ENCODE assay signal across 8 cellular contexts in the genomic region with DNA sequence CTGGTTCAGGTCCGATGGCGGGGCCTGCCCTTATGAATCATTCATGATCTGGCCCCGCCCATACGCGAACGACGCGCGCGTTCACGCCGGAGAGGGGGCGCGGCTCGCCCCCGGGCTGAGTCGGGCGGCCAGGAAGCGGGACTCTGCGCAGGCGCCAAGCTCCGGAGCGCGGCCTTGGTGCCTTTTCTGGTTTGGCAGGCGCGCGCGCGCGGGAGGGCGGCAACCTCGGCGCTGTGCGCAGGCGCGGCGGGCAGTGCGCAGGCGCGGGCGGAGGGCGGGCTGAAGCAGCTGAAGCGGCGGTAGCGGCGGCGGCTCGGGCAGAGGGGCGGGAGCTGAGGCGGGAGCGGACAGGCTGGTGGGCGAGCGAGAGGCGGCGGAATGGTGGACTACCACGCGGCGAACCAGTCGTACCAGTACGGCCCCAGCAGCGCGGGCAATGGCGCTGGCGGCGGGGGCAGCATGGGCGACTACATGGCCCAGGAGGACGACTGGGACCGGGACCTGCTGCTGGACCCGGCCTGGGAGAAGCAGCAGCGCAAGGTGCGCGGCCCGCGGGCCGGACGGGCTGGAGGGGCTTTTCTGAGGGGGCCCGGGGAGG. TPM values are rescaled to one million over a fixed set of nuclear protein-coding genes. Genes with fewer than 3 reads are reported as not detected.
DNase-seq lines count a peak whose midpoint lies in the region; ATAC-seq and TF ChIP-seq lines count a peak whose summit lies in the region.

A gene (plus strand): TSS at position 282 of the 598 bp plus-strand sequence. CDS start 97 bp downstream, at position 379.

- H3K27me3 Mint-ChIP-seq in activated naive CD8-positive, alpha-beta T cell treated with anti-CD3 and anti-CD28 coated beads, Interleukin-2, amount 10 ng/mL, durations not matched to agents 7 days and 5 days, result peaks cover 1% of the 10 kb centered on the region

- peak within 1 kb of the TSS; percentile 97 for H2AFZ ChIP-seq in SU-DHL-6 (ENCODE audit: low read depth, low read length, severe bottlenecking)

- peak within 1 kb of the TSS; percentile 94 for H3K4me3 Mint-ChIP-seq in activated naive CD8-positive, alpha-beta T cell treated with anti-CD3 and anti-CD28 coated beads, Interleukin-2, amount 10 ng/mL, durations not matched to agents 7 days and 5 days

- H3K27ac Mint-ChIP-seq in activated naive CD8-positive, alpha-beta T cell treated with anti-CD3 and anti-CD28 coated beads, Interleukin-2, amount 10 ng/mL, durations not matched to agents 7 days and 5 days, result peak within 1 kb of the TSS; percentile 87

- no peaks in the 10 kb centered on the region for H3K36me3 ChIP-seq in SU-DHL-6 (ENCODE audit: low read length)
- no peaks in the 10 kb centered on the region for H3K36me3 ChIP-seq in ovary
- H3K36me3 ChIP-seq in thymus (ENCODE audit: control insufficient read depth, insufficient read depth), result no peaks in the 10 kb centered on the region

- no peaks in the 10 kb centered on the region for H3F3A ChIP-seq in SU-DHL-6 (ENCODE audit: insufficient read depth)

- 0% methylated on average over 57 to 77 of the region's 77 CpGs for WGBS in ovary, 3 donors
- WGBS in thymus, result under 1% methylated on average over 77 of the region's 77 CpGs

- H3K4me1 ChIP-seq in ovary (ENCODE audit: insufficient read depth) (peaks cover 26% of the 10 kb centered on the region), thymus (ENCODE audit: control insufficient read depth, insufficient read depth, low read length) (peaks cover 9% of the 10 kb centered on the region)

- H3K27ac ChIP-seq in SU-DHL-6 (ENCODE audit: low read depth, low read length), result peak within 1 kb of the TSS; percentile 53
- H3K27ac ChIP-seq in ovary, result peak within 1 kb of the TSS; percentile 27 to 47
- peak within 1 kb of the TSS; percentile 66 for H3K27ac ChIP-seq in thymus (ENCODE audit: low read depth)

- no peaks in the 10 kb centered on the region for H3K9me2 ChIP-seq in SU-DHL-6 (replicated peaks; ENCODE audit: insufficient read depth, low read length)

- no peaks in the 10 kb centered on the region; the same call in 1 of the 2 replicates for H4K20me1 ChIP-seq in SU-DHL-6 (ENCODE audit: low read depth, low read length)

- DNase-seq in GM12864 (ENCODE audit: low read depth) (peak; percentile 85), NCI-H1105 treated with DMSO at 0.1 percent for 48 hours (lab: John Stamatoyannopoulos, UW) (peak; percentile 95), head of caudate nucleus (peak; percentile 94 to 100 (median 98)), ovary (peak; percentile 99 to 100 (median 100))
- peak; percentile 100 for DNase-seq in activated naive CD8-positive, alpha-beta T cell treated with anti-CD3 and anti-CD28 coated beads, Interleukin-2, amount 10 ng/mL, durations not matched to agents 7 days and 5 days

- no peak for TF ChIP-seq CTCF in GM12864 (IDR thresholded peaks at IDR 0.05; ENCODE audit: low read depth, low read length, missing control alignments)
- TF ChIP-seq CTCF in SU-DHL-6 (IDR thresholded peaks at IDR 0.05; ENCODE audit: insufficient read depth, low read length, poor library complexity, severe bottlenecking), result no peak
- TF ChIP-seq CTCF in ovary (IDR thresholded peaks at IDR 0.05), result peak in 1 of 3 donors; percentile 26

- H3K9me3 Mint-ChIP-seq in activated naive CD8-positive, alpha-beta T cell treated with anti-CD3 and anti-CD28 coated beads, Interleukin-2, amount 10 ng/mL, durations not matched to agents 7 days and 5 days, result no peaks in the 10 kb centered on the region

- H3K9me3 ChIP-seq in SU-DHL-6 (ENCODE audit: insufficient read depth, low read length) (no peaks in the 10 kb centered on the region), ovary (no peaks in the 10 kb centered on the region), thymus (ENCODE audit: control insufficient read depth) (no peaks in the 10 kb centered on the region)

- peak within 1 kb of the TSS; percentile 75 for H3K4me3 ChIP-seq in GM12864 (ENCODE audit: low read depth, low read length)
- peak within 1 kb of the TSS; percentile 100 for H3K4me3 ChIP-seq in SU-DHL-6 (ENCODE audit: insufficient read depth, low read length, poor library complexity, severe bottlenecking)
- peak within 1 kb of the TSS; percentile 77 for H3K4me3 ChIP-seq in ovary
- peak within 1 kb of the TSS; percentile 87 for H3K4me3 ChIP-seq in thymus (ENCODE audit: low read length)

- H3K9ac ChIP-seq in SU-DHL-6 (ENCODE audit: low read length), result peak within 1 kb of the TSS; percentile 100

- peaks cover 20% of the 10 kb centered on the region for H3K36me3 Mint-ChIP-seq in activated naive CD8-positive, alpha-beta T cell treated with anti-CD3 and anti-CD28 coated beads, Interleukin-2, amount 10 ng/mL, durations not matched to agents 7 days and 5 days

- POLR2A ChIA-PET in activated naive CD8-positive, alpha-beta T cell treated with anti-CD3 and anti-CD28 coated beads, Interleukin-2, amount 10 ng/mL, durations not matched to agents 7 days and 5 days (lab: Charles Lee), result interaction anchor here (0.6 to 2.1 kb wide), 16 partner anchors 9 to 245 kb away, joined by 3 to 10 read pairs (median 4); a partner anchor contains a TSS

- peaks cover 28% of the 10 kb centered on the region for H3K4me1 Mint-ChIP-seq in activated naive CD8-positive, alpha-beta T cell treated with anti-CD3 and anti-CD28 coated beads, Interleukin-2, amount 10 ng/mL, durations not matched to agents 7 days and 5 days

- TF ChIP-seq POLR2A in ovary (IDR thresholded peaks at IDR 0.05), result peak; percentile 95

- H3K27me3 ChIP-seq in SU-DHL-6 (ENCODE audit: low read length) (no peaks in the 10 kb centered on the region), ovary (no peaks in the 10 kb centered on the region), thymus (ENCODE audit: control insufficient read depth, insufficient read depth) (peaks cover 25% of the 10 kb centered on the region)

- ATAC-seq in HG02642 (IDR thresholded peaks at IDR 0.05; ENCODE audit: poor library complexity, unreplicated experiment), result peak; percentile 91
- peak; percentile 93 for ATAC-seq in activated naive CD8-positive, alpha-beta T cell treated with anti-CD3 and anti-CD28 coated beads, Interleukin-2, amount 10 ng/mL, durations not matched to agents 7 days and 5 days (ENCODE audit: low read depth)

- peaks cover 49% of the 10 kb centered on the region for H3K79me2 ChIP-seq in SU-DHL-6 (ENCODE audit: insufficient read depth, low read length)

- TF ChIP-seq EP300 in ovary (IDR thresholded peaks at IDR 0.05), result no peak

- intact Hi-C loops in head of caudate nucleus (cut with DNase I), result loop anchor here (5.0 to 10.0 kb wide), 3 partner anchors 65 to 287 kb away; a partner anchor contains a TSS
- intact Hi-C loops in ovary (cut with DNase I), result loop anchor here (5.0 to 10.0 kb wide), 4 partner anchors 80 to 205 kb away; a partner anchor contains a TSS

- H3K4me2 ChIP-seq in SU-DHL-6 (ENCODE audit: low read depth, low read length, poor library complexity, severe bottlenecking), result peak within 1 kb of the TSS; percentile 87

RNA-seq across cellular contexts. Expression of the gene that starts here (rescaled TPM):
- total RNA-seq in activated naive CD8-positive, alpha-beta T cell treated with anti-CD3 and anti-CD28 coated beads, Interleukin-2, amount 10 ng/mL, durations not matched to agents 7 days and 5 days, result 100 to 1,000 TPM; 236 to 252 TPM
- 100 to 1,000 TPM; 139 to 419 (median 299) TPM for total RNA-seq in ovary
- polyA plus RNA-seq in ovary (100 to 1,000 TPM; 188 to 458 TPM), thymus (124 TPM)

Comparison
In these comparisons a context has a peak if more than half of its experiments do, and no peak if none do; other contexts are left out.
1. Peak in every context shown above with its lines: DNase-seq, ATAC-seq, H3K4me3 ChIP-seq and H3K27ac ChIP-seq.